ENCODE assay signal across 1 cellular context in the genomic region with DNA sequence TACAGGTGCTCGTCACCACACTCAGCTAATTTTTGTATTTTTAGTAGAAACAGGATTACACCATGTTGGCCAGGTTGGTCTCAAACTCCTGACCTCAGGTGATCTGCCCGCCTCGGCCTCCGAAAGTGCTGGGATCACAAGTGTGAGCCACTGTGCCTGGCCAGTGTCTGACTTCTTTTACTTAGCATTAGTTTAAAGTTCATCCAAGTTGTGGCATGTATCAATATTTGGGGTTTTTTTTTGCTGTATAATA.
A peak's percentile ranks its signal among the peaks of the same experiment; 100 is the strongest.
TF ChIP-seq lines count a peak whose summit lies in the region.

No MANE protein-coding gene starts in this region.

TF ChIP-seq in liver, 16 proteins besides CTCF, POLR2A, EP300 and RAD21:
- peak in 1 of 2 donors; percentile 58 for TF ChIP-seq RXRA (IDR thresholded peaks at IDR 0.05)
